In genomic region chr20:19015890-19016465, GRCh38 we compare ENCODE assay signal across 11 cellular contexts.
"Had no signal": no experiment of that assay in that cellular context is flagged by ENCODE, and none has a peak within 500 bp of the region (broad histone marks: within the 10 kb centered on the region; RNA-seq: fewer than 3 reads in every experiment).

No MANE protein-coding gene starts in this region.

- FAIRE-seq: small intestine had no signal

- DNase-seq: activated CD8-positive, alpha-beta memory T cell treated with anti-CD3 and anti-CD28 coated beads, Interleukin-2, amount 50 U/mL, for 48 hours; activated naive CD4-positive, alpha-beta T cell; caudate nucleus; effector memory CD8-positive, alpha-beta T cell; hippocampal formation; ovary; small intestine; thyroid gland had no signal

- H3K4me3 ChIP-seq: ovary, thyroid gland, vagina had no signal

- H3K27me3 ChIP-seq: ovary, thyroid gland, vagina had no signal

- H3K9me3 ChIP-seq: ovary, thyroid gland, vagina had no signal

- ATAC-seq: activated CD4-positive, CD25-positive, alpha-beta regulatory T cell treated with anti-CD3 and anti-CD28 coated beads, Interleukin-2, amount 50 U/mL, for 24 hours; effector memory CD8-positive, alpha-beta T cell; stimulated activated effector memory CD8-positive, alpha-beta T cell treated with anti-CD3 and anti-CD28 coated beads, Interleukin-12 subunit alpha, Interleukin-12 subunit beta, amount 100 ng/mL, for 72 hours had no signal

- H3K27ac ChIP-seq: ovary, thyroid gland, vagina had no signal

- H3K36me3 ChIP-seq: ovary, thyroid gland, vagina had no signal

- H3K4me1 ChIP-seq: thyroid gland had no signal
